In genomic region chr19:46068345-46069258, GRCh38 we compare ENCODE assay signal across 1 cellular context.
TF ChIP-seq lines count a peak whose summit lies in the region.

No MANE protein-coding gene starts in this region.

TF ChIP-seq in IMR-90, 13 proteins besides CTCF, POLR2A, EP300 and RAD21:
- TF ChIP-seq BHLHE40 (IDR thresholded peaks at IDR 0.05; ENCODE audit: low read depth, low read length) (0 out of 2 replicates have a peak, but pooled peaks have one; percentile 6), USF2 (IDR thresholded peaks at IDR 0.05; ENCODE audit: low read depth, low read length) (no peak), SMC3 (IDR thresholded peaks at IDR 0.05; ENCODE audit: low read depth, low read length) (no peak), MAFK (IDR thresholded peaks at IDR 0.05; ENCODE audit: low read depth, low read length) (0 out of 2 replicates have a peak, but pooled peaks have one; percentile 26), RFX5 (IDR thresholded peaks at IDR 0.05; ENCODE audit: low read depth, low read length) (no peak), FOS (IDR thresholded peaks at IDR 0.05; ENCODE audit: low read depth, low read length) (peak; percentile 27; the same call in 1 of the 2 replicates), NFE2L2 (IDR thresholded peaks at IDR 0.05; ENCODE audit: low read depth, low read length) (peak; percentile 72; the same call in 1 of the 2 replicates), CEBPB (IDR thresholded peaks at IDR 0.05; ENCODE audit: low read depth, low read length) (peak; percentile 82)
